Comparison of ENCODE assay signal across 1 cellular context in the genomic region with DNA sequence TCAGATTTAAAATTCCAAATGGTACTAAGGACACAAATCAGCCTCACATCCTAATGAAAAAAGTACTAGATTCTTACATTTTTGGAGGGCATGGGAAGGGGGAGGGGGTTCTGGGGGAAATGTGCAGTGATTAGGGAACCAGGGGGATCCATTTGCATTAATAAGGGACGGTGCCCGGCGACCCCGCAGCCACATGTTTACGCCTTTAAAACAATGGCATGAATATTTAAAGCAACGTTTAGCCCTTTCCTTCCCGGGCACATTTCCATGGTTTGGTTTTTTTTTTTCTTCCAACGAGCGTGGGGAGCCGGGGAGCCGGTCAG.
TF ChIP-seq lines count a peak whose summit lies in the region.

No MANE protein-coding gene starts in this region.

TF ChIP-seq in SK-N-SH, 30 proteins besides CTCF, POLR2A, EP300 and RAD21 (continued from another document):
- no peak for TF ChIP-seq TEAD4 (IDR thresholded peaks at IDR 0.05; ENCODE audit: borderline replicate concordance, insufficient read depth)
- TF ChIP-seq, protein P1, sequence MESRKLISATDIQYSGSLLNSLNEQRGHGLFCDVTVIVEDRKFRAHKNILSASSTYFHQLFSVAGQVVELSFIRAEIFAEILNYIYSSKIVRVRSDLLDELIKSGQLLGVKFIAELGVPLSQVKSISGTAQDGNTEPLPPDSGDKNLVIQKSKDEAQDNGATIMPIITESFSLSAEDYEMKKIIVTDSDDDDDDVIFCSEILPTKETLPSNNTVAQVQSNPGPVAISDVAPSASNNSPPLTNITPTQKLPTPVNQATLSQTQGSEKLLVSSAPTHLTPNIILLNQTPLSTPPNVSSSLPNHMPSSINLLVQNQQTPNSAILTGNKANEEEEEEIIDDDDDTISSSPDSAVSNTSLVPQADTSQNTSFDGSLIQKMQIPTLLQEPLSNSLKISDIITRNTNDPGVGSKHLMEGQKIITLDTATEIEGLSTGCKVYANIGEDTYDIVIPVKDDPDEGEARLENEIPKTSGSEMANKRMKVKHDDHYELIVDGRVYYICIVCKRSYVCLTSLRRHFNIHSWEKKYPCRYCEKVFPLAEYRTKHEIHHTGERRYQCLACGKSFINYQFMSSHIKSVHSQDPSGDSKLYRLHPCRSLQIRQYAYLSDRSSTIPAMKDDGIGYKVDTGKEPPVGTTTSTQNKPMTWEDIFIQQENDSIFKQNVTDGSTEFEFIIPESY (IDR thresholded peaks at IDR 0.05; ENCODE audit: borderline replicate concordance, low read depth): no peak
